ENCODE assay signal across 8 cellular contexts in genomic region chr16:66894948-66895696, GRCh38. TPM values are rescaled to one million over a fixed set of nuclear protein-coding genes. Genes with fewer than 3 reads are reported as not detected.
DNase-seq lines count a peak whose midpoint lies in the region; ATAC-seq and TF ChIP-seq lines count a peak whose summit lies in the region.

No MANE protein-coding gene starts in this region.

- peaks cover 8 to 11% of the 10 kb centered on the region in 2 donors for H3K4me1 ChIP-seq in left lung

- H3K4me1 Mint-ChIP-seq in activated B cell treated with CpG ODN at 0.5 μM for 24 hours (peaks cover 2% of the 10 kb centered on the region), chondrocyte (ENCODE audit: low read depth) (peaks cover 25% of the 10 kb centered on the region)

- H3K36me3 Mint-ChIP-seq in activated B cell treated with CpG ODN at 0.5 μM for 24 hours (ENCODE audit: low read depth) (no peaks in the 10 kb centered on the region), chondrocyte (ENCODE audit: low read depth) (peaks cover 4% of the 10 kb centered on the region)

- H3K27me3 ChIP-seq in left lung = no peaks in the 10 kb centered on the region

- TF ChIP-seq CTCF in activated B cell treated with CpG ODN at 0.5 μM for 24 hours (IDR thresholded peaks at IDR 0.05) (no peak), chondrocyte (IDR thresholded peaks at IDR 0.05) (peak; percentile 92), left lung (IDR thresholded peaks at IDR 0.05) (peak; percentile 67 to 77)

- H3K27ac ChIP-seq in left lung = no peak overlapping the region

- H3K27ac Mint-ChIP-seq in activated B cell treated with CpG ODN at 0.5 μM for 24 hours (no peak overlapping the region), chondrocyte (ENCODE audit: unreplicated experiment) (no peak overlapping the region)

- H3K9me3 Mint-ChIP-seq in activated B cell treated with CpG ODN at 0.5 μM for 24 hours (no peaks in the 10 kb centered on the region), chondrocyte (ENCODE audit: low read depth) (no peaks in the 10 kb centered on the region)

- H3K9me3 ChIP-seq in left lung = no peaks in the 10 kb centered on the region

- DNase-seq in COR-L47 (lab: John Stamatoyannopoulos, UW) (peak; percentile 51), NCI-H2171 (lab: John Stamatoyannopoulos, UW) (peak; percentile 59), activated B cell treated with CpG ODN at 0.5 μM for 24 hours (peak; percentile 21), chondrocyte (ENCODE audit: low spot score) (no peak), left lung (peak; percentile 70 to 73)
- peak; percentile 34 to 51 (median 43) for DNase-seq in stimulated activated CD4-positive, alpha-beta T cell treated with anti-CD3 and anti-CD28 coated beads, TNF-alpha, amount 100 ng/mL, for 4 hours (ENCODE audit: low read depth in 3 of 3)

- H3K36me3 ChIP-seq in left lung = no peaks in the 10 kb centered on the region

- CTCF ChIA-PET in activated B cell treated with CpG ODN at 0.5 μM for 24 hours (lab: Charles Lee) = interaction anchor here (0.7 to 1.0 kb wide), 2 partner anchors 58 to 290 kb away, joined by 3 read pairs; no protein-coding TSS in a partner anchor

- POLR2A ChIA-PET in activated B cell treated with CpG ODN at 0.5 μM for 24 hours (lab: Charles Lee) = no interaction called here

- intact Hi-C loops in activated B cell treated with CpG ODN at 0.5 μM for 24 hours (cut with micrococcal nuclease) = loop anchor here (2.0 kb wide), 1 partner anchor 60 kb away; no protein-coding TSS in a partner anchor
- intact Hi-C loops in left lung (cut with DNase I) = no loop called here

- no peak overlapping the region for H3K4me3 Mint-ChIP-seq in activated B cell treated with CpG ODN at 0.5 μM for 24 hours
- no peak overlapping the region for H3K4me3 Mint-ChIP-seq in chondrocyte (ENCODE audit: unreplicated experiment)

- H3K27me3 Mint-ChIP-seq in activated B cell treated with CpG ODN at 0.5 μM for 24 hours = no peaks in the 10 kb centered on the region
- H3K27me3 Mint-ChIP-seq in chondrocyte (ENCODE audit: low read depth) = no peaks in the 10 kb centered on the region

- H3K4me3 ChIP-seq in left lung = no peak overlapping the region

- peak; percentile 55 for ATAC-seq in GM21825 (IDR thresholded peaks at IDR 0.05; ENCODE audit: unreplicated experiment)
- ATAC-seq in activated B cell treated with CpG ODN at 0.5 μM for 24 hours (ENCODE audit: low read depth) = peak; percentile 75
- peak; percentile 87 for ATAC-seq in left lung
- no peak for ATAC-seq in HG03565 (IDR thresholded peaks at IDR 0.05; ENCODE audit: unreplicated experiment)

RNA-seq across cellular contexts. Expression of gene PDP2, which starts 14.8 kb away (rescaled TPM):
- 13.0 and 13.2 TPM in 2 replicates for total RNA-seq in activated B cell treated with CpG ODN at 0.5 μM for 24 hours
- 8.5 to 9.2 TPM (median 9.0 TPM) in 3 replicates for total RNA-seq in chondrocyte
- 10 to 100 TPM; 17.4 to 36.3 TPM for total RNA-seq in left lung

RNA-seq across cellular contexts. Expression of gene CDH16, which starts 23.6 kb away (rescaled TPM):
- total RNA-seq in activated B cell treated with CpG ODN at 0.5 μM for 24 hours (not detected in 2 replicates), chondrocyte (not detected in 3 replicates), left lung (under 1 TPM in 1 of 2 donors, not detected in 1; 0.32 TPM)

RNA-seq across cellular contexts. Expression of gene RRAD, which starts 30.2 kb away (rescaled TPM):
- total RNA-seq in activated B cell treated with CpG ODN at 0.5 μM for 24 hours (0.15 TPM in 1 of 2 replicates, not detected in the other), chondrocyte (0.75 to 6.5 TPM (median 4.4 TPM) in 3 replicates), left lung (10 to 100 TPM in 1 of 2 donors, 1 to 10 TPM in 1; 8.2 to 31.8 TPM)

RNA-seq across cellular contexts. Expression of gene CIAO2B, which starts 39.1 kb away (rescaled TPM):
- total RNA-seq in activated B cell treated with CpG ODN at 0.5 μM for 24 hours = 65.8 and 66.2 TPM in 2 replicates
- 55.9 to 64.9 TPM (median 61.3 TPM) in 3 replicates for total RNA-seq in chondrocyte
- total RNA-seq in left lung = 10 to 100 TPM; 81.7 to 82.5 TPM

RNA-seq across cellular contexts. Expression of gene CES2, which starts 40.2 kb away (rescaled TPM):
- total RNA-seq in activated B cell treated with CpG ODN at 0.5 μM for 24 hours (31.9 and 34.7 TPM in 2 replicates), chondrocyte (25.2 to 27.9 TPM (median 26.0 TPM) in 3 replicates), left lung (10 to 100 TPM; 31.7 to 38.4 TPM)
